Comparison of ENCODE assay signal across 19 cellular contexts in genomic region chr3:75321060-75321459, GRCh38.
"Had no signal": no experiment of that assay in that cellular context is flagged by ENCODE, and none has a peak within 500 bp of the region (broad histone marks: within the 10 kb centered on the region; RNA-seq: fewer than 3 reads in every experiment).

No MANE protein-coding gene starts in this region.

- H3K27ac Mint-ChIP-seq: dendritic cell treated with granulocyte-macrophage colony-stimulating factor and Interleukin-4, amounts not matched to agents 40 ng/mL and 50 ng/mL, for 4 days; effector memory CD8-positive, alpha-beta T cell; endodermal cell; memory B cell; naive thymus-derived CD4-positive, alpha-beta T cell had no signal

- DNase-seq: colonic mucosa; cortex of kidney; effector CD8-positive, alpha-beta T cell; effector memory CD8-positive, alpha-beta T cell; endodermal cell; foreskin keratinocyte; heart left ventricle; hypothalamus; left cardiac atrium; left lung; left ventricle myocardium superior; lower lobe of right lung; midbrain; naive thymus-derived CD4-positive, alpha-beta T cell had no signal

- H3K27me3 ChIP-seq: colonic mucosa, esophagus muscularis mucosa, foreskin keratinocyte, heart left ventricle, hepatocyte, left lung had no signal

- H3K4me2 ChIP-seq: hepatocyte had no signal

- H3K4me3 ChIP-seq: colonic mucosa, esophagus muscularis mucosa, gastroesophageal sphincter, heart left ventricle, hepatocyte, left lung, lower lobe of right lung had no signal

- H3K4me3 Mint-ChIP-seq: dendritic cell treated with granulocyte-macrophage colony-stimulating factor and Interleukin-4, amounts not matched to agents 40 ng/mL and 50 ng/mL, for 4 days; effector memory CD8-positive, alpha-beta T cell; endodermal cell; memory B cell; naive thymus-derived CD4-positive, alpha-beta T cell had no signal

- H3K9me3 Mint-ChIP-seq: dendritic cell treated with granulocyte-macrophage colony-stimulating factor and Interleukin-4, amounts not matched to agents 40 ng/mL and 50 ng/mL, for 4 days; effector memory CD8-positive, alpha-beta T cell; endodermal cell; memory B cell had no signal

- H3K27me3 Mint-ChIP-seq: dendritic cell treated with granulocyte-macrophage colony-stimulating factor and Interleukin-4, amounts not matched to agents 40 ng/mL and 50 ng/mL, for 4 days had no signal

- H3K36me3 ChIP-seq: colonic mucosa, esophagus muscularis mucosa, gastroesophageal sphincter, heart left ventricle, left lung, lower lobe of right lung had no signal

- H3K27ac ChIP-seq: colonic mucosa, esophagus muscularis mucosa, foreskin keratinocyte, gastroesophageal sphincter, heart left ventricle, hepatocyte, left lung, lower lobe of right lung had no signal

- H3K36me3 Mint-ChIP-seq: memory B cell; naive thymus-derived CD4-positive, alpha-beta T cell had no signal

- H3K79me2 ChIP-seq: hepatocyte had no signal

- ATAC-seq: effector memory CD8-positive, alpha-beta T cell; foreskin keratinocyte; gastroesophageal sphincter; heart left ventricle; left cardiac atrium; left lung; left ventricle myocardium superior; lower lobe of right lung; naive thymus-derived CD4-positive, alpha-beta T cell had no signal

- H3K4me1 ChIP-seq: colonic mucosa, esophagus muscularis mucosa, foreskin keratinocyte, gastroesophageal sphincter, heart left ventricle, left lung, lower lobe of right lung had no signal

- H3K4me1 Mint-ChIP-seq: memory B cell; naive thymus-derived CD4-positive, alpha-beta T cell had no signal
